Comparison of ENCODE assay signal across 17 cellular contexts in the genomic region with DNA sequence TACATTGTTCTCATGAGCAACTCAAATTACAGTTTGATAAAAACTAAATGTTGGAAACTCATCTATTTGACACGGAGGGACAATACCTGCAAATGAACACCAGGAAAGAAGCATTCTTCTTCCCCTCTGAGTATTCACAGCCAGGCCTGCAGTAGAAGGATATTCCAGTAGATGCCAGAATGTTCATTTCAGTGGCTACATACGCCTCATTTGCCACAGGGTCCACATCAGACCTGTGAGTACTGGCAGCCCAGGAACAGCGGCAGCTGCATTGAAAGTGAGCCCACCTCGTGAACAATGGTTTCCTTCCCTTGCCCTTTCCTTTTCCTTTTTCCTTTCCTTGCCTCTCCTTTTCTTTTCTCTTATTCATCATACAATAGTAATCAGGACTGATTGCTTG.
DNase-seq lines count a peak whose midpoint lies in the region; ATAC-seq, FAIRE-seq and TF ChIP-seq lines count a peak whose summit lies in the region.
"Had no signal": no experiment of that assay in that cellular context is flagged by ENCODE, and none has a peak within 500 bp of the region (broad histone marks: within the 10 kb centered on the region; RNA-seq: fewer than 3 reads in every experiment).

No MANE protein-coding gene starts in this region.

- H4K20me1 ChIP-seq in Loucy (ENCODE audit: insufficient read depth, low read length, poor library complexity, severe bottlenecking) = no peaks in the 10 kb centered on the region
- H4K20me1 ChIP-seq in osteoblast (ENCODE audit: insufficient read depth, low read length) = no peaks in the 10 kb centered on the region

- TF ChIP-seq CTCF in Loucy (conservative IDR thresholded peaks at IDR 0.05; ENCODE audit: low read length) (no peak), osteoblast (IDR thresholded peaks at IDR 0.05; ENCODE audit: extremely low read depth, low read depth, low read length) (no peak)

- peak; percentile 53 for FAIRE-seq in GM12892 (lab: Jason Lieb, UNC)
- FAIRE-seq: kidney, TTC549 had no signal

- H3K79me2 ChIP-seq in Loucy (ENCODE audit: insufficient read depth, low read length) (no peaks in the 10 kb centered on the region), osteoblast (ENCODE audit: insufficient read depth, low read length) (no peaks in the 10 kb centered on the region)

- H3K27me3 Mint-ChIP-seq in central memory CD8-positive, alpha-beta T cell = no peaks in the 10 kb centered on the region

- H3K9me3 Mint-ChIP-seq in central memory CD8-positive, alpha-beta T cell = no peaks in the 10 kb centered on the region
- H3K9me3 Mint-ChIP-seq: activated naive CD4-positive, alpha-beta T cell treated with anti-CD3 and anti-CD28 coated beads for 36 hours had no signal

- peaks cover 5% of the 10 kb centered on the region for H3K4me1 Mint-ChIP-seq in central memory CD8-positive, alpha-beta T cell

- H3K27ac Mint-ChIP-seq in central memory CD8-positive, alpha-beta T cell (ENCODE audit: low read depth) = no peak overlapping the region
- H3K27ac Mint-ChIP-seq: activated naive CD4-positive, alpha-beta T cell treated with anti-CD3 and anti-CD28 coated beads for 36 hours had no signal

- no peaks in the 10 kb centered on the region for H3K9me3 ChIP-seq in Loucy (ENCODE audit: insufficient read depth, low read depth, low read length)
- no peaks in the 10 kb centered on the region for H3K9me3 ChIP-seq in osteoblast (ENCODE audit: low read depth, low read length)
- H3K9me3 ChIP-seq: sigmoid colon had no signal

- peak overlapping the region; percentile 66 for H3K27ac ChIP-seq in osteoblast (ENCODE audit: low read depth, low read length)
- H3K27ac ChIP-seq: sigmoid colon had no signal

- H3K27me3 ChIP-seq in Loucy (ENCODE audit: insufficient read depth, low read length, poor library complexity, severe bottlenecking) = no peaks in the 10 kb centered on the region
- H3K27me3 ChIP-seq in osteoblast (ENCODE audit: insufficient read depth, low read length) = no peaks in the 10 kb centered on the region
- H3K27me3 ChIP-seq: sigmoid colon had no signal

- no peaks in the 10 kb centered on the region for H3F3A ChIP-seq in Loucy (ENCODE audit: low read depth)

- peak overlapping the region; percentile 54 for H3K9ac ChIP-seq in Loucy (ENCODE audit: low read depth, low read length, poor library complexity, severe bottlenecking)

- H3K36me3 Mint-ChIP-seq in central memory CD8-positive, alpha-beta T cell (ENCODE audit: insufficient read depth) = no peaks in the 10 kb centered on the region

- H2AFZ ChIP-seq in Loucy (ENCODE audit: low read length) (peak overlapping the region; percentile 94), osteoblast (ENCODE audit: low read length) (peak overlapping the region; percentile 94)

- H3K9me2 ChIP-seq in Loucy (replicated peaks; ENCODE audit: low read depth, low read length) = no peaks in the 10 kb centered on the region

- H3K36me3 ChIP-seq in Loucy (ENCODE audit: insufficient read depth, low read length) (no peaks in the 10 kb centered on the region), osteoblast (ENCODE audit: insufficient read depth, low read length) (no peaks in the 10 kb centered on the region)
- H3K36me3 ChIP-seq: sigmoid colon had no signal

- H3K4me3 ChIP-seq in Loucy (ENCODE audit: low read length, poor library complexity, severe bottlenecking) (peak overlapping the region; percentile 68), osteoblast (ENCODE audit: insufficient read depth, low read length) (no peak overlapping the region)

- no peaks in the 10 kb centered on the region for H3K4me1 ChIP-seq in Loucy (ENCODE audit: insufficient read depth, low read length, poor library complexity, severe bottlenecking)
- peaks cover 29% of the 10 kb centered on the region for H3K4me1 ChIP-seq in osteoblast (ENCODE audit: insufficient read depth, low read length)

- no peak for TF ChIP-seq POLR2A in GM12892 (IDR thresholded peaks at IDR 0.05; ENCODE audit: low read depth, low read length)

- H3K4me2 ChIP-seq in Loucy (ENCODE audit: low read depth, low read length, poor library complexity, severe bottlenecking) (peak overlapping the region; percentile 73), osteoblast (ENCODE audit: insufficient read depth, low read length) (peak overlapping the region; percentile 89)

- peak overlapping the region; percentile 49 for H3K4me3 Mint-ChIP-seq in central memory CD8-positive, alpha-beta T cell

- no peak for ATAC-seq in central memory CD8-positive, alpha-beta T cell (replicated peaks; ENCODE audit: extremely low read depth, poor library complexity, severe bottlenecking)
- no peak for ATAC-seq in GM18511 (IDR thresholded peaks at IDR 0.05; ENCODE audit: unreplicated experiment)
- ATAC-seq: Right ventricle myocardium inferior had no signal

- DNase-seq in GM12892 (ENCODE audit: insufficient read length) = no peak
- no peak for DNase-seq in central memory CD8-positive, alpha-beta T cell (ENCODE audit: low spot score in 2 of 2)
- DNase-seq in osteoblast (ENCODE audit: insufficient read length, low spot score, missing footprints) = no peak
- DNase-seq in DMS 273 treated with DMSO at 0.1 percent for 48 hours (lab: John Stamatoyannopoulos, UW) = no peak
- no peak for DNase-seq in NCI-H82 treated with DMSO at 0.1 percent for 48 hours (lab: John Stamatoyannopoulos, UW; ENCODE audit: unreplicated experiment)
- DNase-seq: activated naive CD4-positive, alpha-beta T cell treated with anti-CD3 and anti-CD28 coated beads for 36 hours; central memory CD4-positive, alpha-beta T cell; Karpas-422; kidney; NCI-H1930; NCI-H748 treated with DMSO at 0.1 percent for 48 hours; sigmoid colon; stimulated activated naive CD4-positive, alpha-beta T cell treated with Interleukin-2 at 50 U/mL for 16 hours had no signal
